9 cellular contexts compared by ENCODE assay signal in the genomic region with DNA sequence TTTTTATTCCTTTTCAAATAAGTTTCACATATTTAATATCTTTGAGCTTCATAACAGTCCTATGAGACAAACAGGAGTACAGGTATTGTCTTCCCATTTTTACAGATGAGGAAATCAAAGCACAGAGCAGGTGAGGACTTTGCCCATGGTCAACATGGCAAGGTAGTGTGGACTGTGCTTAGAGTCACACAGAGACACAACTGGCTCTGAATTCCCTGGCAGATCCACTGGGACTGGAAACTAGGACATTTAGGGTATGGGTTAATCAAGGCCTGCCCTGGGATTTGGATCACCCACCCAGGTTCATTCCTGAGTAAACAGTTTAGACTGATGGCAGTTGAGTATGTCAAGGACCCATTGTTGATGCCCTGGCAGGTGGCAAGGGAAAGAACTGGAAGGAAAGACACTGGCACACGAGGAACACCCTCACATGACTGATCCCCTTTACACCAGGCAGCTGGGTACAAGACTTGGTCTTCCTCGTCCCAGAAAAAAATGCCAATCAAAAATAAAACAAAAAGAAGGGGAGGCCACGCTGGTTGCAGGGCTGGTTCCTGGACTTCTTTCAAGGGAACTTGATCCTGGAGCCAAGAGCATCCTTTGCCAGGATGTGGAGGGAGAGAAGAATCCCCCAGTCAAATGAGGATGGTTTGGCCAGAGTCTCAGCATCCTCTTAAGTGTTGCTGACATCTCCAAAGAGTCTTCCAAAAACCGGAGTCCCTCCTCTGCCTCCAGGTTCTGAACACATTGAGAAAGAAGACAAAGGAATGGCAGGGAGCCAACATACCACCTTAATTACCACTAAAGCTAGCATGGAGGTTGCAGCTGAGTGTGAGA. TPM values are rescaled to one million over a fixed set of nuclear protein-coding genes. Genes with fewer than 3 reads are reported as not detected.
A peak's percentile ranks its signal among the peaks of the same experiment; 100 is the strongest.
DNase-seq lines count a peak whose midpoint lies in the region; ATAC-seq, FAIRE-seq and TF ChIP-seq lines count a peak whose summit lies in the region.
"Had no signal": no experiment of that assay in that cellular context is flagged by ENCODE, and none has a peak within 500 bp of the region (broad histone marks: within the 10 kb centered on the region; RNA-seq: fewer than 3 reads in every experiment).

No MANE protein-coding gene starts in this region.

- DNase-seq in MM.1S (no peak), GM12878 (ENCODE audit: low read depth, low spot score) (no peak), thoracic aorta (ENCODE audit: low spot score) (no peak), GM13976 (ENCODE audit: low spot score) (no peak), glomerular visceral epithelial cell (ENCODE audit: extremely low spot score) (no peak)
- no peak for DNase-seq in activated naive CD4-positive, alpha-beta T cell treated with anti-CD3 and anti-CD28 coated beads, Interleukin-2, amount 10 ng/mL, durations not matched to agents 7 days and 5 days
- DNase-seq: activated T-cell treated with anti-CD3 and anti-CD28 coated beads, Interleukin-2, amount 50 U/mL, for 24 hours; NCI-H187 had no signal

- H3K9me3 Mint-ChIP-seq in activated naive CD4-positive, alpha-beta T cell treated with anti-CD3 and anti-CD28 coated beads, Interleukin-2, amount 10 ng/mL, durations not matched to agents 7 days and 5 days: no peaks in the 10 kb centered on the region
- H3K9me3 Mint-ChIP-seq: activated T-cell treated with anti-CD3 and anti-CD28 coated beads, Interleukin-2, amount 50 U/mL, for 24 hours had no signal

- H3K9me2 ChIP-seq in MM.1S (replicated peaks; ENCODE audit: insufficient read depth, low read length): no peaks in the 10 kb centered on the region

- H3K27ac ChIP-seq in MM.1S (ENCODE audit: low read length) (peak overlapping the region; percentile 59; the same call in 1 of the 2 replicates), GM12878 (ENCODE audit: control insufficient read depth, insufficient read depth) (peak overlapping the region; percentile 96), layer of hippocampus (ENCODE audit: low read depth, low read length) (peak overlapping the region; percentile 86), thoracic aorta (peak overlapping the region; percentile 81 to 89)

- intact Hi-C loops in GM12878 (cut with micrococcal nuclease; ENCODE audit: unreplicated experiment): no loop called here

- H3K4me2 ChIP-seq in MM.1S (ENCODE audit: low read depth, low read length) (peak overlapping the region; percentile 97), GM12878 (ENCODE audit: control insufficient read depth, insufficient read depth) (peak overlapping the region; percentile 99; the same call in 1 of the 2 replicates)

- ATAC-seq in GM12878 (no peak), thoracic aorta (ENCODE audit: insufficient number of reproducible peaks, low FRiP score, low read depth) (no peak)

- POLR2A ChIA-PET in GM12878 (lab: Charles Lee): interaction anchor here (0.9 to 4.7 kb wide), 5 partner anchors 11 to 37 kb away, joined by 3 to 66 read pairs (median 3); no protein-coding TSS in a partner anchor

- H2AFZ ChIP-seq in MM.1S (ENCODE audit: low read length): peak overlapping the region; percentile 50
- no peak overlapping the region for H2AFZ ChIP-seq in GM12878 (ENCODE audit: control insufficient read depth, low read depth, low read length)

- RAD21 ChIA-PET in GM12878 (lab: Charles Lee; ENCODE audit: unreplicated experiment): interaction anchor here (1.0 to 5.6 kb wide), 5 partner anchors 10 to 34 kb away, joined by 3 to 97 read pairs (median 5); no protein-coding TSS in a partner anchor

- 75% methylated on average over 4 of the region's 4 CpGs for WGBS in GM12878 (ENCODE audit: insufficient coverage, insufficient replicate concordance, low lambda C conversion rate, missing lambda C conversion rate)

- no peak for TF ChIP-seq CTCF in MM.1S (IDR thresholded peaks at IDR 0.05; ENCODE audit: low read length)
- TF ChIP-seq CTCF in GM12878 (IDR thresholded peaks at IDR 0.05 in 2 of 3, conservative IDR thresholded peaks at IDR 0.05 in 1 of 3; ENCODE audit: control insufficient read depth in 2 of 3, extremely low read depth in 1 of 3, insufficient read depth in 1 of 3, low read depth in 3 of 3, low read length in 3 of 3): no peak
- no peak for TF ChIP-seq CTCF in thoracic aorta (IDR thresholded peaks at IDR 0.05)
- no peak for TF ChIP-seq CTCF in GM13976 (IDR thresholded peaks at IDR 0.05; ENCODE audit: borderline replicate concordance, control extremely low read depth, extremely low read depth, insufficient read depth, missing control alignments)

- CTCF ChIA-PET in GM12878 (lab: Yijun Ruan, JAX): interaction anchor here (0.9 to 2.1 kb wide), 5 partner anchors 18 to 35 kb away, joined by 3 to 8 read pairs (median 5); partner anchors contain the start of gene CHD9
- CTCF ChIA-PET in activated naive CD4-positive, alpha-beta T cell treated with anti-CD3 and anti-CD28 coated beads, Interleukin-2, amount 10 ng/mL, durations not matched to agents 7 days and 5 days (lab: Charles Lee): interaction anchor here (1.6 kb wide), 1 partner anchor 9 kb away, joined by 3 read pairs; no protein-coding TSS in a partner anchor

- H3K27me3 ChIP-seq in MM.1S (replicated peaks; ENCODE audit: insufficient read depth, low read length) (no peaks in the 10 kb centered on the region), GM12878 (replicated peaks in 1 of 2; ENCODE audit: control insufficient read depth in 2 of 2, insufficient read depth in 2 of 2, low read length in 1 of 2) (no peaks in the 10 kb centered on the region), layer of hippocampus (ENCODE audit: control insufficient read depth, insufficient read depth, low read length) (no peaks in the 10 kb centered on the region), thoracic aorta (replicated peaks; ENCODE audit: insufficient read depth) (no peaks in the 10 kb centered on the region)

- peaks cover 34% of the 10 kb centered on the region for H3K4me1 Mint-ChIP-seq in activated naive CD4-positive, alpha-beta T cell treated with anti-CD3 and anti-CD28 coated beads, Interleukin-2, amount 10 ng/mL, durations not matched to agents 7 days and 5 days

- TF ChIP-seq POLR2A in GM12878 (IDR thresholded peaks at IDR 0.05; ENCODE audit: low read depth, low read length): no peak

- H3K4me3 ChIP-seq in MM.1S (ENCODE audit: low read length): no peak overlapping the region
- H3K4me3 ChIP-seq in GM12878: peak overlapping the region; percentile 5; the same call in 1 of the 2 replicates
- H3K4me3 ChIP-seq in thoracic aorta: peak overlapping the region; percentile 60

- in situ Hi-C loops in GM12878 (cut with MboI) (no loop called here), GM13976 (cut with MboI; ENCODE audit: low sequenced_read_pairs, unreplicated experiment) (no loop called here)

- H3K27me3 Mint-ChIP-seq in activated naive CD4-positive, alpha-beta T cell treated with anti-CD3 and anti-CD28 coated beads, Interleukin-2, amount 10 ng/mL, durations not matched to agents 7 days and 5 days: peaks cover 17% of the 10 kb centered on the region
- H3K27me3 Mint-ChIP-seq: activated T-cell treated with anti-CD3 and anti-CD28 coated beads, Interleukin-2, amount 50 U/mL, for 24 hours had no signal

- no peak overlapping the region for H3K27ac Mint-ChIP-seq in activated naive CD4-positive, alpha-beta T cell treated with anti-CD3 and anti-CD28 coated beads, Interleukin-2, amount 10 ng/mL, durations not matched to agents 7 days and 5 days
- H3K27ac Mint-ChIP-seq: activated T-cell treated with anti-CD3 and anti-CD28 coated beads, Interleukin-2, amount 50 U/mL, for 24 hours had no signal

- H3K4me1 ChIP-seq in MM.1S (ENCODE audit: low read length) (peaks cover 50% of the 10 kb centered on the region), GM12878 (ENCODE audit: control insufficient read depth, insufficient read depth, low read length) (peaks cover 44% of the 10 kb centered on the region), thoracic aorta (ENCODE audit: control insufficient read depth in 1 of 2, low read depth in 2 of 2) (peaks cover 44 to 77% of the 10 kb centered on the region in 2 donors)

- no peak for TF ChIP-seq RAD21 in GM12878 (IDR thresholded peaks at IDR 0.05; ENCODE audit: insufficient read depth, low read depth, low read length)

- H4K20me1 ChIP-seq in MM.1S (ENCODE audit: insufficient read depth, low read length): no peaks in the 10 kb centered on the region
- no peaks in the 10 kb centered on the region for H4K20me1 ChIP-seq in GM12878 (ENCODE audit: control insufficient read depth, insufficient read depth)

- SMC1A ChIA-PET in GM12878 (lab: Charles Lee; ENCODE audit: uncharacterized antibody, unreplicated experiment): interaction anchor here (1.0 to 5.2 kb wide), 8 partner anchors 9 to 37 kb away, joined by 3 to 89 read pairs (median 9); no protein-coding TSS in a partner anchor

- TSS peak; percentile 12 for BruUV-seq in GM12878 (replicated peaks; lab: Mats Ljungman, UMichigan)

- peaks cover 29% of the 10 kb centered on the region for H3F3A ChIP-seq in MM.1S (ENCODE audit: insufficient read depth, low read length)

- peak overlapping the region; percentile 42; the same call in 1 of the 2 replicates for H3K9ac ChIP-seq in MM.1S (ENCODE audit: low read length)
- no peak overlapping the region for H3K9ac ChIP-seq in GM12878 (ENCODE audit: control insufficient read depth, insufficient read depth, low read length)

- no peaks in the 10 kb centered on the region for H3K36me3 ChIP-seq in MM.1S (replicated peaks; ENCODE audit: insufficient read depth, low read length)
- peaks cover 1 to 3% of the 10 kb centered on the region in 2 experiments; a peak in 2 of 4 replicates for H3K36me3 ChIP-seq in GM12878 (ENCODE audit: control insufficient read depth in 2 of 2, insufficient read depth in 2 of 2, low read length in 1 of 2)
- H3K36me3 ChIP-seq in thoracic aorta: no peaks in the 10 kb centered on the region

- TF ChIP-seq EP300 in GM12878 (IDR thresholded peaks at IDR 0.05; ENCODE audit: borderline replicate concordance in 1 of 2, control insufficient read depth in 1 of 2, low read depth in 2 of 2, low read length in 2 of 2): no peak

- no peaks in the 10 kb centered on the region for H3K9me3 ChIP-seq in MM.1S (replicated peaks; ENCODE audit: insufficient read depth, low read length)
- H3K9me3 ChIP-seq in GM12878 (replicated peaks; ENCODE audit: control insufficient read depth, insufficient read depth, low read length): no peaks in the 10 kb centered on the region
- no peaks in the 10 kb centered on the region for H3K9me3 ChIP-seq in thoracic aorta

- FAIRE-seq in GM12878 (lab: Jason Lieb, UNC): no peak

- H3K79me2 ChIP-seq in MM.1S (ENCODE audit: low read length): peaks cover 23% of the 10 kb centered on the region; the same call in 1 of the 2 replicates
- H3K79me2 ChIP-seq in GM12878 (ENCODE audit: control insufficient read depth, insufficient read depth, low read length): peaks cover 30% of the 10 kb centered on the region

- no peak overlapping the region for H3K4me3 Mint-ChIP-seq in activated naive CD4-positive, alpha-beta T cell treated with anti-CD3 and anti-CD28 coated beads, Interleukin-2, amount 10 ng/mL, durations not matched to agents 7 days and 5 days
- H3K4me3 Mint-ChIP-seq: activated T-cell treated with anti-CD3 and anti-CD28 coated beads, Interleukin-2, amount 50 U/mL, for 24 hours had no signal

- no peaks in the 10 kb centered on the region for H3K36me3 Mint-ChIP-seq in activated naive CD4-positive, alpha-beta T cell treated with anti-CD3 and anti-CD28 coated beads, Interleukin-2, amount 10 ng/mL, durations not matched to agents 7 days and 5 days

RNA-seq across cellular contexts. Expression of gene CHD9, which starts 34.9 kb away (rescaled TPM):
- total RNA-seq in GM12878 (2013; cell fraction: nucleolus; rRNA removed): 479 and 542 TPM in 2 replicates
- total RNA-seq in GM12878 (2014; rRNA removed) (33.1 and 35.3 TPM in 2 replicates), GM12878 (2014; rRNA removed; fragmentation: Illumina TruSeq; extraction: Trizol) (57.6 and 59.6 TPM in 2 replicates), GM12878 (2021) (41.6 and 50.3 TPM in 2 replicates), thoracic aorta (100 to 1,000 TPM in 1 of 2 donors, 10 to 100 TPM in 1; 71.3 to 152 TPM)
- 21.4 TPM for polyA plus RNA-seq in GM12878 (2011; ENCODE audit: low read depth)
- polyA plus RNA-seq in GM12878 (2011; rRNA removed) (51.0 and 71.7 TPM in 2 replicates), GM12878 (2014; fragmentation: Illumina TruSeq; extraction: Trizol) (37.4 and 51.2 TPM in 2 replicates), GM12878 (2014; fragmentation: Nextera tagmentation; extraction: Ambion mirVana) (10 to 100 TPM; 70.5 to 95.7 TPM), GM12878 (2014; rRNA removed) (23.6 and 29.2 TPM in 2 replicates), GM12878 (2016; fragmentation: Nextera tagmentation; extraction: Ambion mirVana) (10 to 100 TPM; 66.1 to 72.1 TPM)
- 13.6 and 29.4 TPM in 2 replicates for polyA plus RNA-seq in GM12878 (2011; cell fraction: cytosol; rRNA removed)
- 34.9 and 45.9 TPM in 2 replicates for polyA plus RNA-seq in GM12878 (2011; cell fraction: nucleus; rRNA removed)
- 18.7 and 27.0 TPM in 2 replicates for polyA plus RNA-seq in GM12878 (2012)
- 129 and 207 TPM in 2 replicates for polyA minus RNA-seq in GM12878 (2011; rRNA and poly(A)+ RNA removed)
- 19.8 and 19.9 TPM in 2 replicates for polyA minus RNA-seq in GM12878 (2011; cell fraction: cytosol; rRNA and poly(A)+ RNA removed)
- polyA minus RNA-seq in GM12878 (2011; cell fraction: nucleus; rRNA and poly(A)+ RNA removed): 95.9 and 118 TPM in 2 replicates

RNA-seq across cellular contexts. Expression of gene CHD9NB, which starts 37.0 kb away (rescaled TPM):
- 1.0 and 1.5 TPM in 2 replicates for total RNA-seq in GM12878 (2013; cell fraction: nucleolus; rRNA removed)
- total RNA-seq in GM12878 (2014; rRNA removed) (0.51 and 0.82 TPM in 2 replicates), GM12878 (2014; rRNA removed; fragmentation: Illumina TruSeq; extraction: Trizol) (0.60 and 1.0 TPM in 2 replicates), GM12878 (2021) (0.58 and 0.69 TPM in 2 replicates), thoracic aorta (1 to 10 TPM in 1 of 2 donors, under 1 TPM in 1; 0.85 to 2.3 TPM)
- 0.16 TPM for polyA plus RNA-seq in GM12878 (2011; ENCODE audit: low read depth)
- polyA plus RNA-seq in GM12878 (2011; rRNA removed) (0.76 TPM in 2 replicates), GM12878 (2014; fragmentation: Illumina TruSeq; extraction: Trizol) (0.44 and 0.94 TPM in 2 replicates), GM12878 (2014; fragmentation: Nextera tagmentation; extraction: Ambion mirVana) (under 1 TPM; 0.14 to 0.22 TPM), GM12878 (2014; rRNA removed) (0.56 and 0.63 TPM in 2 replicates), GM12878 (2016; fragmentation: Nextera tagmentation; extraction: Ambion mirVana) (1 to 10 TPM; 1.3 to 1.6 TPM)
- polyA plus RNA-seq in GM12878 (2011; cell fraction: cytosol; rRNA removed): 0.97 and 1.3 TPM in 2 replicates
- polyA plus RNA-seq in GM12878 (2011; cell fraction: nucleus; rRNA removed): 0.93 and 1.3 TPM in 2 replicates
- polyA plus RNA-seq in GM12878 (2012): 0.32 and 0.52 TPM in 2 replicates
- 1.0 and 2.4 TPM in 2 replicates for polyA minus RNA-seq in GM12878 (2011; rRNA and poly(A)+ RNA removed)
- polyA minus RNA-seq in GM12878 (2011; cell fraction: cytosol; rRNA and poly(A)+ RNA removed): 0.52 and 0.94 TPM in 2 replicates
- 0.60 and 1.7 TPM in 2 replicates for polyA minus RNA-seq in GM12878 (2011; cell fraction: nucleus; rRNA and poly(A)+ RNA removed)
